ENCODE assay signal across 29 cellular contexts in genomic region chr17:37386462-37386861, GRCh38. TPM values are rescaled to one million over a fixed set of nuclear protein-coding genes. Genes with fewer than 3 reads are reported as not detected.
"Had no signal": no experiment of that assay in that cellular context is flagged by ENCODE, and none has a peak within 500 bp of the region (broad histone marks: within the 10 kb centered on the region; RNA-seq: fewer than 3 reads in every experiment).

No MANE protein-coding gene starts in this region.

- H3K36me3 ChIP-seq: Peyer's patch, SJCRH30 had no signal

- H3K9me3 Mint-ChIP-seq: IgD-negative memory B cell had no signal

- H3K4me3 ChIP-seq: PC-9, Peyer's patch, SJCRH30 had no signal

- H3K27me3 ChIP-seq: Peyer's patch, SJCRH30 had no signal

- DNase-seq: KBM-7, MV-4-11, NCI-H1048, NCI-H1105, NCI-H1417, NCI-H1436 treated with DMSO at 0.1 percent for 48 hours, NCI-H1694, NCI-H187 treated with DMSO at 0.1 percent for 48 hours, NCI-H2029 treated with DMSO at 0.1 percent for 48 hours, NCI-H2107, NCI-H2171 treated with DMSO at 0.1 percent for 48 hours, NCI-H345, NCI-H446 treated with DMSO at 0.1 percent for 48 hours, NCI-H510A treated with DMSO at 0.1 percent for 48 hours, NCI-H69, NCI-H774, PC-9, Peyer's patch, SHP77 treated with DMSO at 0.1 percent for 48 hours, SJCRH30 had no signal

- H3K27ac Mint-ChIP-seq: IgD-negative memory B cell had no signal

- H3K4me3 Mint-ChIP-seq: IgD-negative memory B cell had no signal

- H3K4me1 ChIP-seq: SJCRH30 had no signal

- H3K9me3 ChIP-seq: Peyer's patch, SJCRH30 had no signal

- H3K27me3 Mint-ChIP-seq: IgD-negative memory B cell had no signal

- H3K27ac ChIP-seq: HL-60, PC-9, SJCRH30 had no signal

- ATAC-seq: Right ventricle myocardium inferior, SK-N-SH treated with all-trans-retinoic acid at 6 μM for 48 hours had no signal

RNA-seq across cellular contexts. Expression of gene C17orf78, which starts 10.7 kb away (rescaled TPM):
- total RNA-seq: LHCN-M2; MCF 10A; OCI-LY7; PC-9; Right ventricle myocardium inferior; RPMI7951; SJCRH30; T-helper 1 cell treated with Interleukin-12 subunit alpha and Interleukin-12 subunit beta and Interleukin-4 antibody, amounts not matched to agents 30 ng/mL and 1 ng/mL, for 36 hours had no signal
- polyA plus RNA-seq: IgD-negative memory B cell had no signal
